In the genomic region with DNA sequence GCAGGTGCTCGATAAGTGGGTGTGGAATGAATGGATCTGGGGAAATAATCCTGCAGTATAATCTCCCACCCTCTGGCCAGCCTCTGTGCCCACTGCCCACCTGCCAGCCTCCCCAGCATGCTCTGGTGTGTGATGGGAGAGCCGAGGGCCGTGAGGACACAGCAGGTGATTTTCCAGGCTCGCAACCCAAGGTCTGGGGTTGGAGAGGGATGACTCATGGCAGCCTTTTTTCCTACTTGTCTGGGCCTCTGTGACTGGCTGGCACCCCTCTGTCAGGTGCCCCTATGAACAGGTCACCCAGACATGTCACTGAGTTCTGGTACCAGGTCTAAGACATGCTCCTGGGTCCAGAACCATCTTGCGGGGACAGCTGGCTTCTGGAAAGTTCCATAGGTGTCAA, we compare ENCODE assay signal across 1 cellular context.
TF ChIP-seq lines count a peak whose summit lies in the region.

No MANE protein-coding gene starts in this region.

TF ChIP-seq in HEK293, 187 proteins besides CTCF, POLR2A, EP300 and RAD21 (continued from another document):
- TF ChIP-seq, protein P1, sequence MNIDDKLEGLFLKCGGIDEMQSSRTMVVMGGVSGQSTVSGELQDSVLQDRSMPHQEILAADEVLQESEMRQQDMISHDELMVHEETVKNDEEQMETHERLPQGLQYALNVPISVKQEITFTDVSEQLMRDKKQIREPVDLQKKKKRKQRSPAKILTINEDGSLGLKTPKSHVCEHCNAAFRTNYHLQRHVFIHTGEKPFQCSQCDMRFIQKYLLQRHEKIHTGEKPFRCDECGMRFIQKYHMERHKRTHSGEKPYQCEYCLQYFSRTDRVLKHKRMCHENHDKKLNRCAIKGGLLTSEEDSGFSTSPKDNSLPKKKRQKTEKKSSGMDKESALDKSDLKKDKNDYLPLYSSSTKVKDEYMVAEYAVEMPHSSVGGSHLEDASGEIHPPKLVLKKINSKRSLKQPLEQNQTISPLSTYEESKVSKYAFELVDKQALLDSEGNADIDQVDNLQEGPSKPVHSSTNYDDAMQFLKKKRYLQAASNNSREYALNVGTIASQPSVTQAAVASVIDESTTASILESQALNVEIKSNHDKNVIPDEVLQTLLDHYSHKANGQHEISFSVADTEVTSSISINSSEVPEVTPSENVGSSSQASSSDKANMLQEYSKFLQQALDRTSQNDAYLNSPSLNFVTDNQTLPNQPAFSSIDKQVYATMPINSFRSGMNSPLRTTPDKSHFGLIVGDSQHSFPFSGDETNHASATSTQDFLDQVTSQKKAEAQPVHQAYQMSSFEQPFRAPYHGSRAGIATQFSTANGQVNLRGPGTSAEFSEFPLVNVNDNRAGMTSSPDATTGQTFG (tag by site-specific recombination; IDR thresholded peaks at IDR 0.05; ENCODE audit: borderline replicate concordance), result no peak
- no peak for TF ChIP-seq ZNF423 (tag by site-specific recombination; IDR thresholded peaks at IDR 0.05)
- TF ChIP-seq ZNF416 (tag by site-specific recombination; IDR thresholded peaks at IDR 0.05), result no peak
- TF ChIP-seq, protein P2, sequence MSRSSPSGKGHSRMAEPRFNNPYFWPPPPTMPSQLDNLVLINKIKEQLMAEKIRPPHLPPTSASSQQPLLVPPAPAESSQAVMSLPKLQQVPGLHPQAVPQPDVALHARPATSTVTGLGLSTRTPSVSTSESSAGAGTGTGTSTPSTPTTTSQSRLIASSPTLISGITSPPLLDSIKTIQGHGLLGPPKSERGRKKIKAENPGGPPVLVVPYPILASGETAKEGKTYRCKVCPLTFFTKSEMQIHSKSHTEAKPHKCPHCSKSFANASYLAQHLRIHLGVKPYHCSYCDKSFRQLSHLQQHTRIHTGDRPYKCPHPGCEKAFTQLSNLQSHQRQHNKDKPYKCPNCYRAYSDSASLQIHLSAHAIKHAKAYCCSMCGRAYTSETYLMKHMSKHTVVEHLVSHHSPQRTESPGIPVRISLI (tag by site-specific recombination; IDR thresholded peaks at IDR 0.05), result peak; percentile 56; the same call in 1 of the 2 replicates
- TF ChIP-seq, protein P3, sequence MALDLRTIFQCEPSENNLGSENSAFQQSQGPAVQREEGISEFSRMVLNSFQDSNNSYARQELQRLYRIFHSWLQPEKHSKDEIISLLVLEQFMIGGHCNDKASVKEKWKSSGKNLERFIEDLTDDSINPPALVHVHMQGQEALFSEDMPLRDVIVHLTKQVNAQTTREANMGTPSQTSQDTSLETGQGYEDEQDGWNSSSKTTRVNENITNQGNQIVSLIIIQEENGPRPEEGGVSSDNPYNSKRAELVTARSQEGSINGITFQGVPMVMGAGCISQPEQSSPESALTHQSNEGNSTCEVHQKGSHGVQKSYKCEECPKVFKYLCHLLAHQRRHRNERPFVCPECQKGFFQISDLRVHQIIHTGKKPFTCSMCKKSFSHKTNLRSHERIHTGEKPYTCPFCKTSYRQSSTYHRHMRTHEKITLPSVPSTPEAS (tag by site-specific recombination; IDR thresholded peaks at IDR 0.05), result no peak
- no peak for TF ChIP-seq MYNN (tag by site-specific recombination; IDR thresholded peaks at IDR 0.05; ENCODE audit: borderline replicate concordance)
- no peak for TF ChIP-seq ZNF214 (tag by site-specific recombination; IDR thresholded peaks at IDR 0.05; ENCODE audit: borderline replicate concordance)
- TF ChIP-seq ZNF677 (tag by site-specific recombination; IDR thresholded peaks at IDR 0.05), result no peak
- TF ChIP-seq ZSCAN23 (tag by site-specific recombination; IDR thresholded peaks at IDR 0.05), result no peak
- no peak for TF ChIP-seq HOXA7 (CRISPR knock-in tag; IDR thresholded peaks at IDR 0.05; ENCODE audit: borderline replicate concordance)
- TF ChIP-seq SP2 (tag by site-specific recombination; IDR thresholded peaks at IDR 0.05), result no peak
- TF ChIP-seq GFI1B (tag by site-specific recombination; IDR thresholded peaks at IDR 0.05), result no peak
- TF ChIP-seq, protein P4, sequence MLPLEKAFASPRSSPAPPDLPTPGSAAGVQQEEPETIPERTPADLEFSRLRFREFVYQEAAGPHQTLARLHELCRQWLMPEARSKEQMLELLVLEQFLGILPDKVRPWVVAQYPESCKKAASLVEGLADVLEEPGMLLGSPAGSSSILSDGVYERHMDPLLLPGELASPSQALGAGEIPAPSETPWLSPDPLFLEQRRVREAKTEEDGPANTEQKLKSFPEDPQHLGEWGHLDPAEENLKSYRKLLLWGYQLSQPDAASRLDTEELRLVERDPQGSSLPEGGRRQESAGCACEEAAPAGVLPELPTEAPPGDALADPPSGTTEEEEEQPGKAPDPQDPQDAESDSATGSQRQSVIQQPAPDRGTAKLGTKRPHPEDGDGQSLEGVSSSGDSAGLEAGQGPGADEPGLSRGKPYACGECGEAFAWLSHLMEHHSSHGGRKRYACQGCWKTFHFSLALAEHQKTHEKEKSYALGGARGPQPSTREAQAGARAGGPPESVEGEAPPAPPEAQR (tag by site-specific recombination; IDR thresholded peaks at IDR 0.05), result no peak
- no peak for TF ChIP-seq ZNF571 (tag by site-specific recombination; IDR thresholded peaks at IDR 0.05)
- no peak for TF ChIP-seq ZNF146 (tag by site-specific recombination; IDR thresholded peaks at IDR 0.05)
